Comparison of ENCODE assay signal across 14 cellular contexts in genomic region chr17:81524063-81524864, GRCh38. TPM values are rescaled to one million over a fixed set of nuclear protein-coding genes. Genes with fewer than 3 reads are reported as not detected.
"Had no signal": no experiment of that assay in that cellular context is flagged by ENCODE, and none has a peak within 500 bp of the region (broad histone marks: within the 10 kb centered on the region; RNA-seq: fewer than 3 reads in every experiment).

No MANE protein-coding gene starts in this region.

- H3K9me3 Mint-ChIP-seq: activated CD4-positive, alpha-beta memory T cell treated with anti-CD3 and anti-CD28 coated beads for 36 hours; activated naive CD8-positive, alpha-beta T cell treated with anti-CD3 and anti-CD28 coated beads, Interleukin-2, amount 50 U/mL, for 24 hours; immature natural killer cell; natural killer cell treated with Interleukin-12 subunit alpha and Interleukin-12 subunit beta and Interleukin-15 and Interleukin-18, amount 100 ng/mL, for 72 hours; stimulated activated memory B cell treated with anti-CD40 and anti-IgM and Interleukin-4, amounts not matched to agents 10 μg/mL and 1 μg/mL and 100 μg/mL, for 72 hours had no signal

- H3K27ac Mint-ChIP-seq: activated CD4-positive, alpha-beta memory T cell treated with anti-CD3 and anti-CD28 coated beads for 36 hours; activated naive CD8-positive, alpha-beta T cell treated with anti-CD3 and anti-CD28 coated beads, Interleukin-2, amount 50 U/mL, for 24 hours; immature natural killer cell; natural killer cell treated with Interleukin-12 subunit alpha and Interleukin-12 subunit beta and Interleukin-15 and Interleukin-18, amount 100 ng/mL, for 72 hours; stimulated activated memory B cell treated with anti-CD40 and anti-IgM and Interleukin-4, amounts not matched to agents 10 μg/mL and 1 μg/mL and 100 μg/mL, for 72 hours had no signal

- H3K4me3 ChIP-seq: ascending aorta, esophagus muscularis mucosa, prostate gland, spleen, transverse colon had no signal

- H3K4me3 Mint-ChIP-seq: activated CD4-positive, alpha-beta memory T cell treated with anti-CD3 and anti-CD28 coated beads for 36 hours; activated naive CD8-positive, alpha-beta T cell treated with anti-CD3 and anti-CD28 coated beads, Interleukin-2, amount 50 U/mL, for 24 hours; immature natural killer cell; natural killer cell treated with Interleukin-12 subunit alpha and Interleukin-12 subunit beta and Interleukin-15 and Interleukin-18, amount 100 ng/mL, for 72 hours; stimulated activated memory B cell treated with anti-CD40 and anti-IgM and Interleukin-4, amounts not matched to agents 10 μg/mL and 1 μg/mL and 100 μg/mL, for 72 hours had no signal

- H3K9me3 ChIP-seq: ascending aorta, esophagus muscularis mucosa, prostate gland, spleen, transverse colon had no signal

- ATAC-seq: activated naive CD8-positive, alpha-beta T cell treated with anti-CD3 and anti-CD28 coated beads, Interleukin-2, amount 50 U/mL, for 24 hours; sciatic nerve; stimulated activated memory B cell treated with anti-CD40 and anti-IgM and Interleukin-4, amounts not matched to agents 10 μg/mL and 1 μg/mL and 100 μg/mL, for 72 hours had no signal

- H3K36me3 ChIP-seq: ascending aorta, esophagus muscularis mucosa, prostate gland, spleen, transverse colon had no signal

- H3K27ac ChIP-seq: ascending aorta, esophagus muscularis mucosa, prostate gland, spleen, transverse colon had no signal

- DNase-seq: activated CD4-positive, alpha-beta memory T cell treated with anti-CD3 and anti-CD28 coated beads for 36 hours; activated CD4-positive, CD25-positive, alpha-beta regulatory T cell treated with anti-CD3 and anti-CD28 coated beads, Interleukin-2, amount 50 U/mL, for 72 hours; activated naive CD4-positive, alpha-beta T cell treated with Interleukin-2 at 50 U/mL for 16 hours; activated naive CD8-positive, alpha-beta T cell treated with anti-CD3 and anti-CD28 coated beads, Interleukin-2, amount 50 U/mL, for 24 hours; immature natural killer cell; spleen; stimulated activated CD4-positive, alpha-beta T cell treated with anti-CD3 and anti-CD28 coated beads, Interleukin-1b, Interleukin-23, amount 100 ng/mL, for 48 hours; transverse colon had no signal

- H3K27me3 ChIP-seq: ascending aorta had no signal

- H3K36me3 Mint-ChIP-seq: activated CD4-positive, alpha-beta memory T cell treated with anti-CD3 and anti-CD28 coated beads for 36 hours; natural killer cell treated with Interleukin-12 subunit alpha and Interleukin-12 subunit beta and Interleukin-15 and Interleukin-18, amount 100 ng/mL, for 72 hours; stimulated activated memory B cell treated with anti-CD40 and anti-IgM and Interleukin-4, amounts not matched to agents 10 μg/mL and 1 μg/mL and 100 μg/mL, for 72 hours had no signal

RNA-seq across cellular contexts. Expression of gene FSCN2, which starts 3.9 kb away (rescaled TPM):
- total RNA-seq: ascending aorta had no signal
